14 cellular contexts compared by ENCODE assay signal in genomic region chr15:29734917-29735572, GRCh38.
DNase-seq lines count a peak whose midpoint lies in the region; ATAC-seq, FAIRE-seq and TF ChIP-seq lines count a peak whose summit lies in the region.
"Had no signal": no experiment of that assay in that cellular context is flagged by ENCODE, and none has a peak within 500 bp of the region (broad histone marks: within the 10 kb centered on the region; RNA-seq: fewer than 3 reads in every experiment).

No MANE protein-coding gene starts in this region.

- H3K9ac ChIP-seq in HepG2 (ENCODE audit: insufficient read depth, low read depth, low read length): no peak overlapping the region
- H3K9ac ChIP-seq: parathyroid adenoma had no signal

- no peaks in the 10 kb centered on the region for H3K79me2 ChIP-seq in HepG2 (ENCODE audit: insufficient read depth, low read length)
- H3K79me2 ChIP-seq: parathyroid adenoma had no signal

- FAIRE-seq in HepG2 (lab: Jason Lieb, UNC): no peak
- FAIRE-seq: G401.6 had no signal

- H3K4me1 ChIP-seq in HepG2 (ENCODE audit: insufficient read depth, low read length) (peaks cover 30% of the 10 kb centered on the region), psoas muscle (peaks cover 12% of the 10 kb centered on the region), esophagus squamous epithelium (peaks cover 0 to 36% (median 6%) of the 10 kb centered on the region in 3 donors)
- H3K4me1 ChIP-seq: parathyroid adenoma had no signal

- no peaks in the 10 kb centered on the region for H3K27me3 ChIP-seq in HepG2 (ENCODE audit: control insufficient read depth in 1 of 2, insufficient read depth in 2 of 2, low read length in 2 of 2)
- H3K27me3 ChIP-seq in psoas muscle (ENCODE audit: insufficient read depth in 3 of 3, low read length in 2 of 3): no peaks in the 10 kb centered on the region
- no peaks in the 10 kb centered on the region for H3K27me3 ChIP-seq in esophagus squamous epithelium

- BruUV-seq in HepG2 (replicated peaks; lab: Mats Ljungman, UMichigan): no TSS peak

- TF ChIP-seq POLR2A in HepG2 (IDR thresholded peaks at IDR 0.05; ENCODE audit: insufficient read depth in 1 of 2, low read depth in 2 of 2, low read length in 2 of 2) (no peak), esophagus squamous epithelium (IDR thresholded peaks at IDR 0.05) (no peak)

- TF ChIP-seq EP300 in HepG2 (IDR thresholded peaks at IDR 0.05; ENCODE audit: low read depth in 2 of 2, low read length in 2 of 2): no peak
- no peak for TF ChIP-seq EP300 in HepG2 (CRISPR knock-in tag; IDR thresholded peaks at IDR 0.05; ENCODE audit: borderline replicate concordance)

- in situ Hi-C loops in astrocyte of the spinal cord (cut with HindIII; ENCODE audit: low sequenced_read_pairs): no loop called here
- in situ Hi-C loops in HepG2 (cut with HindIII; ENCODE audit: extremely low pct_ligation_motif_present, low pct_unique_long_range_greater_than_20kb): no loop called here

- TF ChIP-seq RAD21 in HepG2 (CRISPR knock-in tag; IDR thresholded peaks at IDR 0.05): no peak

- H2AFZ ChIP-seq in HepG2 (ENCODE audit: low read length): no peak overlapping the region
- H2AFZ ChIP-seq: parathyroid adenoma had no signal

- no peaks in the 10 kb centered on the region for H4K20me1 ChIP-seq in HepG2 (ENCODE audit: insufficient read depth, low read length)

- peaks cover 1 to 40% of the 10 kb centered on the region in 2 experiments for H3K36me3 ChIP-seq in HepG2 (replicated peaks in 1 of 2; ENCODE audit: control insufficient read depth in 1 of 2, insufficient read depth in 2 of 2, low read length in 2 of 2)
- peaks cover 7 to 96% of the 10 kb centered on the region in 2 donors for H3K36me3 ChIP-seq in psoas muscle (ENCODE audit: insufficient read depth in 1 of 2, low read depth in 1 of 2)
- peaks cover under 1 to 97% (median 6%) of the 10 kb centered on the region in 3 donors for H3K36me3 ChIP-seq in esophagus squamous epithelium

- H3K4me2 ChIP-seq in HepG2 (ENCODE audit: low read depth, low read length): no peak overlapping the region

- intact Hi-C loops in HepG2 (cut with micrococcal nuclease; ENCODE audit: unreplicated experiment): loop anchor here (5.0 kb wide), 2 partner anchors 38 to 42 kb away; no protein-coding TSS in a partner anchor
- intact Hi-C loops in psoas muscle (cut with DNase I): no loop called here
- intact Hi-C loops in esophagus squamous epithelium (cut with DNase I): no loop called here

- ATAC-seq in HepG2 (no peak), HG03469 (IDR thresholded peaks at IDR 0.05; ENCODE audit: unreplicated experiment) (no peak), psoas muscle (no peak)

- POLR2A ChIA-PET in HepG2 (lab: Yijun Ruan, JAX): interaction anchor here (0.7 kb wide), 1 partner anchor 9 kb away, joined by 3 read pairs; no protein-coding TSS in a partner anchor

- H3K4me3 ChIP-seq in astrocyte of the spinal cord (ENCODE audit: low read depth, low read length) (no peak overlapping the region), HepG2 (replicated peaks in 1 of 3; ENCODE audit: insufficient read depth in 1 of 3, low read depth in 2 of 3, low read length in 3 of 3) (no peak overlapping the region), psoas muscle (no peak overlapping the region), esophagus squamous epithelium (no peak overlapping the region)

- 86% methylated on average over 5 of the region's 5 CpGs for WGBS in HepG2 (ENCODE audit: low lambda C conversion rate)
- WGBS in psoas muscle, 3 donors: 77 to 91% (median 78%) methylated on average over 5 of the region's 5 CpGs
- WGBS in esophagus squamous epithelium, 2 donors: 44 to 54% methylated on average over 5 of the region's 5 CpGs

- DNase-seq in HK-2 (ENCODE audit: unreplicated experiment) (peak; percentile 79), astrocyte of the spinal cord (ENCODE audit: low read depth, low spot score) (peak; percentile 49), HepG2 (ENCODE audit: low spot score) (peak; percentile 24), psoas muscle (no peak), esophagus squamous epithelium (lab: John Stamatoyannopoulos, UW) (no peak), MV-4-11 (lab: John Stamatoyannopoulos, UW) (no peak)
- DNase-seq: activated CD8-positive, alpha-beta memory T cell treated with anti-CD3 and anti-CD28 coated beads, Interleukin-2, amount 50 U/mL, for 48 hours; MM.1S; NCI-H345; stimulated activated CD4-positive, alpha-beta T cell treated with anti-CD3 and anti-CD28 coated beads, Interleukin-1b, Interleukin-23, amount 100 ng/mL, for 48 hours had no signal

- H3K27ac ChIP-seq in C4-2B (peak overlapping the region; percentile 81), HepG2 (ENCODE audit: extremely low read length, insufficient read depth, low read length) (no peak overlapping the region), psoas muscle (no peak overlapping the region), esophagus squamous epithelium (no peak overlapping the region)
- H3K27ac ChIP-seq: parathyroid adenoma had no signal

- TF ChIP-seq CTCF in C4-2B (conservative IDR thresholded peaks at IDR 0.05): no peak
- TF ChIP-seq CTCF in astrocyte of the spinal cord (IDR thresholded peaks at IDR 0.05; ENCODE audit: low read depth, low read length): no peak
- TF ChIP-seq CTCF in HepG2 (CRISPR knock-in tag; IDR thresholded peaks at IDR 0.05): no peak
- no peak for TF ChIP-seq CTCF in psoas muscle (IDR thresholded peaks at IDR 0.05)
- no peak for TF ChIP-seq CTCF in esophagus squamous epithelium (IDR thresholded peaks at IDR 0.05)

- CTCF ChIA-PET in HepG2 (lab: Yijun Ruan, JAX; ENCODE audit: low intra/inter-chr PET ratio, low total read pairs): no interaction called here

- H3K9me3 ChIP-seq in HepG2 (ENCODE audit: low read length) (no peaks in the 10 kb centered on the region), psoas muscle (no peaks in the 10 kb centered on the region), esophagus squamous epithelium (no peaks in the 10 kb centered on the region)

TF ChIP-seq in HepG2, 621 proteins besides CTCF, POLR2A, EP300 and RAD21:
- TF ChIP-seq, protein P1, sequence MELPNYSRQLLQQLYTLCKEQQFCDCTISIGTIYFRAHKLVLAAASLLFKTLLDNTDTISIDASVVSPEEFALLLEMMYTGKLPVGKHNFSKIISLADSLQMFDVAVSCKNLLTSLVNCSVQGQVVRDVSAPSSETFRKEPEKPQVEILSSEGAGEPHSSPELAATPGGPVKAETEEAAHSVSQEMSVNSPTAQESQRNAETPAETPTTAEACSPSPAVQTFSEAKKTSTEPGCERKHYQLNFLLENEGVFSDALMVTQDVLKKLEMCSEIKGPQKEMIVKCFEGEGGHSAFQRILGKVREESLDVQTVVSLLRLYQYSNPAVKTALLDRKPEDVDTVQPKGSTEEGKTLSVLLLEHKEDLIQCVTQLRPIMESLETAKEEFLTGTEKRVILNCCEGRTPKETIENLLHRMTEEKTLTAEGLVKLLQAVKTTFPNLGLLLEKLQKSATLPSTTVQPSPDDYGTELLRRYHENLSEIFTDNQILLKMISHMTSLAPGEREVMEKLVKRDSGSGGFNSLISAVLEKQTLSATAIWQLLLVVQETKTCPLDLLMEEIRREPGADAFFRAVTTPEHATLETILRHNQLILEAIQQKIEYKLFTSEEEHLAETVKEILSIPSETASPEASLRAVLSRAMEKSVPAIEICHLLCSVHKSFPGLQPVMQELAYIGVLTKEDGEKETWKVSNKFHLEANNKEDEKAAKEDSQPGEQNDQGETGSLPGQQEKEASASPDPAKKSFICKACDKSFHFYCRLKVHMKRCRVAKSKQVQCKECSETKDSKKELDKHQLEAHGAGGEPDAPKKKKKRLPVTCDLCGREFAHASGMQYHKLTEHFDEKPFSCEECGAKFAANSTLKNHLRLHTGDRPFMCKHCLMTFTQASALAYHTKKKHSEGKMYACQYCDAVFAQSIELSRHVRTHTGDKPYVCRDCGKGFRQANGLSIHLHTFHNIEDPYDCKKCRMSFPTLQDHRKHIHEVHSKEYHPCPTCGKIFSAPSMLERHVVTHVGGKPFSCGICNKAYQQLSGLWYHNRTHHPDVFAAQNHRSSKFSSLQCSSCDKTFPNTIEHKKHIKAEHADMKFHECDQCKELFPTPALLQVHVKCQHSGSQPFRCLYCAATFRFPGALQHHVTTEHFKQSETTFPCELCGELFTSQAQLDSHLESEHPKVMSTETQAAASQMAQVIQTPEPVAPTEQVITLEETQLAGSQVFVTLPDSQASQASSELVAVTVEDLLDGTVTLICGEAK (IDR thresholded peaks at IDR 0.05): no peak
- TF ChIP-seq, protein P1 (CRISPR knock-in tag; IDR thresholded peaks at IDR 0.05): no peak
- 0 out of 2 replicates have a peak, but pooled peaks have one; percentile 15 for TF ChIP-seq FOSL2 (CRISPR knock-in tag; IDR thresholded peaks at IDR 0.05)

Comparison
In these comparisons a context has a peak if more than half of its experiments do, and no peak if none do; other contexts are left out.
1. DNase-seq: peak in HK-2 (single experiment), astrocyte of the spinal cord (single experiment) and HepG2 (single experiment); none in psoas muscle (0 of 2), esophagus squamous epithelium (single experiment) and MV-4-11 (single experiment).